ENCODE assay signal across 8 cellular contexts in genomic region chr19:43784251-43784980, GRCh38. TPM values are rescaled to one million over a fixed set of nuclear protein-coding genes. Genes with fewer than 3 reads are reported as not detected.
DNase-seq lines count a peak whose midpoint lies in the region; ATAC-seq and TF ChIP-seq lines count a peak whose summit lies in the region.

No MANE protein-coding gene starts in this region.

- no peaks in the 10 kb centered on the region for H4K20me1 ChIP-seq in OCI-LY7 (ENCODE audit: insufficient read depth, low read length)

- peak overlapping the region; percentile 98 for H3K27ac ChIP-seq in OCI-LY7 (ENCODE audit: low read depth, low read length, poor library complexity, severe bottlenecking)
- peak overlapping the region in 1 of 2 donors; percentile 23 for H3K27ac ChIP-seq in right atrium auricular region

- peak; percentile 47 for DNase-seq in GM12864 (ENCODE audit: low read depth)
- DNase-seq in OCI-LY7 (ENCODE audit: low spot score), result peak; percentile 89
- no peak for DNase-seq in activated T-helper 2 cell treated with anti-CD3 and anti-CD28 coated beads, Interferon-gamma antibody, Interleukin-2, Interleukin-4, amounts not matched to agents 10 μg/mL and 5 μg/mL and 100 μg/mL, durations not matched to agents 14 hours and 24 hours and 36 hours (ENCODE audit: low spot score)
- DNase-seq in right atrium auricular region (ENCODE audit: low spot score), result peak; percentile 77
- DNase-seq in NCI-H748 (lab: John Stamatoyannopoulos, UW; ENCODE audit: unreplicated experiment), result no peak
- no peak for DNase-seq in NK-92 treated with Interleukin-12 subunit alpha and Interleukin-12 subunit beta, amount 100 ng/mL, for 24 hours (lab: John Stamatoyannopoulos, UW)

- ATAC-seq in stimulated activated memory B cell treated with anti-CD40 and anti-IgM and Interleukin-4, amounts not matched to agents 10 μg/mL and 1 μg/mL and 100 μg/mL, for 72 hours, result no peak
- no peak for ATAC-seq in GM18498 (IDR thresholded peaks at IDR 0.05; ENCODE audit: unreplicated experiment)

- peak overlapping the region; percentile 68 for H2AFZ ChIP-seq in OCI-LY7 (ENCODE audit: low read length)

- peaks cover 45% of the 10 kb centered on the region for H3K4me1 Mint-ChIP-seq in activated T-helper 2 cell treated with anti-CD3 and anti-CD28 coated beads, Interferon-gamma antibody, Interleukin-2, Interleukin-4, amounts not matched to agents 10 μg/mL and 5 μg/mL and 100 μg/mL, durations not matched to agents 14 hours and 24 hours and 36 hours (ENCODE audit: low read depth)
- H3K4me1 Mint-ChIP-seq in stimulated activated memory B cell treated with anti-CD40 and anti-IgM and Interleukin-4, amounts not matched to agents 10 μg/mL and 1 μg/mL and 100 μg/mL, for 72 hours, result peaks cover 57% of the 10 kb centered on the region

- peak overlapping the region; percentile 77 for H3K4me2 ChIP-seq in OCI-LY7 (ENCODE audit: low read length)

- H3K36me3 ChIP-seq in OCI-LY7 (ENCODE audit: insufficient read depth, low read length), result no peaks in the 10 kb centered on the region
- H3K36me3 ChIP-seq in right atrium auricular region, result no peaks in the 10 kb centered on the region

- no peaks in the 10 kb centered on the region for H3K9me2 ChIP-seq in OCI-LY7 (ENCODE audit: insufficient read depth, low read length)

- H3K9me3 ChIP-seq in OCI-LY7 (ENCODE audit: low read length) (no peaks in the 10 kb centered on the region), right atrium auricular region (no peaks in the 10 kb centered on the region)

- no peaks in the 10 kb centered on the region for H3K9me3 Mint-ChIP-seq in activated T-helper 2 cell treated with anti-CD3 and anti-CD28 coated beads, Interferon-gamma antibody, Interleukin-2, Interleukin-4, amounts not matched to agents 10 μg/mL and 5 μg/mL and 100 μg/mL, durations not matched to agents 14 hours and 24 hours and 36 hours
- peaks cover 3% of the 10 kb centered on the region for H3K9me3 Mint-ChIP-seq in stimulated activated memory B cell treated with anti-CD40 and anti-IgM and Interleukin-4, amounts not matched to agents 10 μg/mL and 1 μg/mL and 100 μg/mL, for 72 hours

- POLR2A ChIA-PET in OCI-LY7 (lab: Charles Lee), result interaction anchor here (1.6 kb wide), 1 partner anchor 29 kb away, joined by 4 read pairs; the partner anchor contains the start of gene SMG9

- H3K27me3 ChIP-seq in right atrium auricular region, result no peaks in the 10 kb centered on the region

- no TSS peak for BruUV-seq in OCI-LY7 (replicated peaks; lab: Mats Ljungman, UMichigan)

- H3K4me3 Mint-ChIP-seq in activated T-helper 2 cell treated with anti-CD3 and anti-CD28 coated beads, Interferon-gamma antibody, Interleukin-2, Interleukin-4, amounts not matched to agents 10 μg/mL and 5 μg/mL and 100 μg/mL, durations not matched to agents 14 hours and 24 hours and 36 hours (ENCODE audit: low read depth), result peak overlapping the region; percentile 55
- H3K4me3 Mint-ChIP-seq in stimulated activated memory B cell treated with anti-CD40 and anti-IgM and Interleukin-4, amounts not matched to agents 10 μg/mL and 1 μg/mL and 100 μg/mL, for 72 hours, result peak overlapping the region; percentile 82

- H3K4me1 ChIP-seq in OCI-LY7 (ENCODE audit: insufficient read depth, low read length, poor library complexity, severe bottlenecking) (peaks cover 52% of the 10 kb centered on the region), right atrium auricular region (peaks cover 0 to 6% of the 10 kb centered on the region in 2 donors)

- peaks cover 2% of the 10 kb centered on the region for H3K27me3 Mint-ChIP-seq in activated T-helper 2 cell treated with anti-CD3 and anti-CD28 coated beads, Interferon-gamma antibody, Interleukin-2, Interleukin-4, amounts not matched to agents 10 μg/mL and 5 μg/mL and 100 μg/mL, durations not matched to agents 14 hours and 24 hours and 36 hours (ENCODE audit: low read depth)
- H3K27me3 Mint-ChIP-seq in stimulated activated memory B cell treated with anti-CD40 and anti-IgM and Interleukin-4, amounts not matched to agents 10 μg/mL and 1 μg/mL and 100 μg/mL, for 72 hours, result peaks cover 7% of the 10 kb centered on the region

- CTCF ChIA-PET in OCI-LY7 (lab: Charles Lee; ENCODE audit: unreplicated experiment), result interaction anchor here (0.6 kb wide), 1 partner anchor 46 kb away, joined by 5 read pairs; no protein-coding TSS in a partner anchor

- peaks cover 4% of the 10 kb centered on the region for H3K36me3 Mint-ChIP-seq in activated T-helper 2 cell treated with anti-CD3 and anti-CD28 coated beads, Interferon-gamma antibody, Interleukin-2, Interleukin-4, amounts not matched to agents 10 μg/mL and 5 μg/mL and 100 μg/mL, durations not matched to agents 14 hours and 24 hours and 36 hours (ENCODE audit: low read depth)
- H3K36me3 Mint-ChIP-seq in stimulated activated memory B cell treated with anti-CD40 and anti-IgM and Interleukin-4, amounts not matched to agents 10 μg/mL and 1 μg/mL and 100 μg/mL, for 72 hours, result peaks cover 5% of the 10 kb centered on the region

- peak overlapping the region; percentile 82 for H3K27ac Mint-ChIP-seq in activated T-helper 2 cell treated with anti-CD3 and anti-CD28 coated beads, Interferon-gamma antibody, Interleukin-2, Interleukin-4, amounts not matched to agents 10 μg/mL and 5 μg/mL and 100 μg/mL, durations not matched to agents 14 hours and 24 hours and 36 hours
- peak overlapping the region; percentile 93 for H3K27ac Mint-ChIP-seq in stimulated activated memory B cell treated with anti-CD40 and anti-IgM and Interleukin-4, amounts not matched to agents 10 μg/mL and 1 μg/mL and 100 μg/mL, for 72 hours

- H3K4me3 ChIP-seq in GM12864 (ENCODE audit: low read depth, low read length), result no peak overlapping the region; the same call in 1 of the 2 replicates
- peak overlapping the region; percentile 56 for H3K4me3 ChIP-seq in OCI-LY7 (ENCODE audit: low read depth, low read length, poor library complexity, severe bottlenecking)
- no peak overlapping the region for H3K4me3 ChIP-seq in right atrium auricular region

- intact Hi-C loops in OCI-LY7 (cut with micrococcal nuclease; ENCODE audit: unreplicated experiment), result loop anchor here (1.0 to 2.0 kb wide), 2 partner anchors 18 to 188 kb away; partner anchors contain the start of genes IRGQ and ZNF576
- intact Hi-C loops in activated T-helper 2 cell treated with anti-CD3 and anti-CD28 coated beads, Interferon-gamma antibody, Interleukin-2, Interleukin-4, amounts not matched to agents 10 μg/mL and 5 μg/mL and 100 μg/mL, durations not matched to agents 14 hours and 24 hours and 36 hours (cut with micrococcal nuclease), result loop anchor here (10.0 kb wide), 3 partner anchors 190 to 340 kb away; partner anchors contain the start of genes ETHE1, IRGQ and ZNF576

- TF ChIP-seq CTCF in GM12864 (IDR thresholded peaks at IDR 0.05; ENCODE audit: low read depth, low read length, missing control alignments) (no peak), OCI-LY7 (conservative IDR thresholded peaks at IDR 0.05; ENCODE audit: low read length) (no peak), right atrium auricular region (IDR thresholded peaks at IDR 0.05) (no peak)

- H3K79me2 ChIP-seq in OCI-LY7 (ENCODE audit: insufficient read depth, low read depth, low read length), result peaks cover 14% of the 10 kb centered on the region

RNA-seq across cellular contexts. Expression of gene KCNN4, which starts 3.6 kb away (rescaled TPM):
- 31.3 and 39.7 TPM in 2 replicates for total RNA-seq in OCI-LY7 (2014; rRNA removed; shearing (Covaris generic))
- total RNA-seq in OCI-LY7 (2022) (39.3 and 40.0 TPM in 2 replicates), right atrium auricular region (1 to 10 TPM; 1.3 to 2.0 TPM)
- total RNA-seq in activated T-helper 2 cell treated with anti-CD3 and anti-CD28 coated beads, Interferon-gamma antibody, Interleukin-2, Interleukin-4, amounts not matched to agents 10 μg/mL and 5 μg/mL and 100 μg/mL, durations not matched to agents 14 hours and 24 hours and 36 hours, result 98.0 and 98.7 TPM in 2 replicates

RNA-seq across cellular contexts. Expression of gene LYPD5, which starts 17.8 kb away (rescaled TPM):
- not detected in 2 replicates for total RNA-seq in OCI-LY7 (2014; rRNA removed; shearing (Covaris generic))
- total RNA-seq in OCI-LY7 (2022) (not detected in 2 replicates), right atrium auricular region (1 to 10 TPM in 1 of 2 donors, under 1 TPM in 1; 0.63 to 3.9 TPM)
- 0.14 and 0.41 TPM in 2 replicates for total RNA-seq in activated T-helper 2 cell treated with anti-CD3 and anti-CD28 coated beads, Interferon-gamma antibody, Interleukin-2, Interleukin-4, amounts not matched to agents 10 μg/mL and 5 μg/mL and 100 μg/mL, durations not matched to agents 14 hours and 24 hours and 36 hours

RNA-seq across cellular contexts. Expression of gene SMG9, which starts 29.7 kb away (rescaled TPM):
- total RNA-seq in OCI-LY7 (2014; rRNA removed; shearing (Covaris generic)), result 49.1 and 65.6 TPM in 2 replicates
- total RNA-seq in OCI-LY7 (2022), result 75.5 and 83.1 TPM in 2 replicates
- 69.1 and 73.1 TPM in 2 replicates for total RNA-seq in activated T-helper 2 cell treated with anti-CD3 and anti-CD28 coated beads, Interferon-gamma antibody, Interleukin-2, Interleukin-4, amounts not matched to agents 10 μg/mL and 5 μg/mL and 100 μg/mL, durations not matched to agents 14 hours and 24 hours and 36 hours
- total RNA-seq in right atrium auricular region, result 10 to 100 TPM in 1 of 2 donors, 1 to 10 TPM in 1; 8.0 to 11.0 TPM

RNA-seq across cellular contexts. Expression of gene ZNF283, which starts 42.7 kb away (rescaled TPM):
- total RNA-seq in OCI-LY7 (2014; rRNA removed; shearing (Covaris generic)), result 4.3 and 4.8 TPM in 2 replicates
- total RNA-seq in OCI-LY7 (2022), result 1.9 and 2.8 TPM in 2 replicates
- 3.6 and 4.6 TPM in 2 replicates for total RNA-seq in activated T-helper 2 cell treated with anti-CD3 and anti-CD28 coated beads, Interferon-gamma antibody, Interleukin-2, Interleukin-4, amounts not matched to agents 10 μg/mL and 5 μg/mL and 100 μg/mL, durations not matched to agents 14 hours and 24 hours and 36 hours
- total RNA-seq in right atrium auricular region, result 1 to 10 TPM; 4.5 to 6.5 TPM

Comparison
In these comparisons a context has a peak if more than half of its experiments do, and no peak if none do; other contexts are left out.
1. DNase-seq: peak in GM12864 (single experiment), OCI-LY7 (single experiment) and right atrium auricular region (single experiment); none in activated T-helper 2 cell treated with anti-CD3 and anti-CD28 coated beads, Interferon-gamma antibody, Interleukin-2, Interleukin-4, amounts not matched to agents 10 μg/mL and 5 μg/mL and 100 μg/mL, durations not matched to agents 14 hours and 24 hours and 36 hours (single experiment), NCI-H748 (single experiment) and NK-92 treated with Interleukin-12 subunit alpha and Interleukin-12 subunit beta, amount 100 ng/mL, for 24 hours (single experiment).
2. RNA of gene KCNN4, which starts 3.6 kb away (total RNA-seq): 98.0 to 98.7 TPM in activated T-helper 2 cell treated with anti-CD3 and anti-CD28 coated beads, Interferon-gamma antibody, Interleukin-2, Interleukin-4, amounts not matched to agents 10 μg/mL and 5 μg/mL and 100 μg/mL, durations not matched to agents 14 hours and 24 hours and 36 hours and 31.3 to 40.0 TPM in OCI-LY7; 1.3 to 2.0 TPM in right atrium auricular region; every median in the first group is over 10 times any median in the second.